ENCODE assay signal across 21 cellular contexts in genomic region chr2:86286518-86286917, GRCh38. TPM values are rescaled to one million over a fixed set of nuclear protein-coding genes. Genes with fewer than 3 reads are reported as not detected.
A peak's percentile ranks its signal among the peaks of the same experiment; 100 is the strongest.
DNase-seq lines count a peak whose midpoint lies in the region; ATAC-seq and TF ChIP-seq lines count a peak whose summit lies in the region.
"Had no signal": no experiment of that assay in that cellular context is flagged by ENCODE, and none has a peak within 500 bp of the region (broad histone marks: within the 10 kb centered on the region; RNA-seq: fewer than 3 reads in every experiment).

No MANE protein-coding gene starts in this region.

- H3K4me1 ChIP-seq in heart left ventricle (peaks cover 0 to 69% (median 13%) of the 10 kb centered on the region in 12 donors), mesodermal cell (ENCODE audit: control insufficient read depth, insufficient read depth, low read length, poor library complexity, severe bottlenecking) (peaks cover 2% of the 10 kb centered on the region), psoas muscle (peaks cover 56% of the 10 kb centered on the region)
- H3K4me1 ChIP-seq: BLaER1 had no signal

- H3K9me3 ChIP-seq in heart left ventricle, result no peaks in the 10 kb centered on the region
- H3K9me3 ChIP-seq in mesodermal cell (ENCODE audit: control insufficient read depth, low read length), result no peaks in the 10 kb centered on the region
- H3K9me3 ChIP-seq in psoas muscle, result no peaks in the 10 kb centered on the region
- H3K9me3 ChIP-seq: BLaER1 had no signal

- DNase-seq in heart left ventricle (no peak), Right ventricle myocardium inferior (ENCODE audit: missing footprints) (no peak), dermis microvascular lymphatic vessel endothelial cell (ENCODE audit: low read depth in 2 of 2) (peak; percentile 37 to 43), cerebellar cortex (ENCODE audit: low spot score) (no peak), psoas muscle (no peak), NCI-H82 treated with DMSO at 0.1 percent for 48 hours (lab: John Stamatoyannopoulos, UW; ENCODE audit: unreplicated experiment) (no peak)
- no peak for DNase-seq in NK-92 treated with Interleukin-12 subunit alpha and Interleukin-12 subunit beta, amount 100 ng/mL, for 24 hours (lab: John Stamatoyannopoulos, UW)
- DNase-seq: CD8-positive, alpha-beta T cell; DMS79 treated with DMSO at 0.1 percent for 48 hours; H7; IMR-90; Kasumi-1; NCI-H1105; NCI-H187; NCI-H226; NCI-H524 treated with DMSO at 0.1 percent for 48 hours had no signal

- H3K27me3 ChIP-seq in heart left ventricle, result no peaks in the 10 kb centered on the region
- H3K27me3 ChIP-seq in psoas muscle (ENCODE audit: insufficient read depth in 3 of 3, low read length in 2 of 3), result no peaks in the 10 kb centered on the region
- H3K27me3 ChIP-seq: BLaER1 had no signal

- ATAC-seq in heart left ventricle (peak; percentile 20 to 46 (median 34)), Right ventricle myocardium inferior (no peak), psoas muscle (no peak)
- ATAC-seq: CD8-positive, alpha-beta T cell had no signal

- no peaks in the 10 kb centered on the region for H3K36me3 ChIP-seq in heart left ventricle
- no peaks in the 10 kb centered on the region for H3K36me3 ChIP-seq in mesodermal cell (ENCODE audit: control insufficient read depth, insufficient read depth, low read length)
- H3K36me3 ChIP-seq in psoas muscle (ENCODE audit: insufficient read depth in 1 of 2, low read depth in 1 of 2), result no peaks in the 10 kb centered on the region
- H3K36me3 ChIP-seq: BLaER1 had no signal

- peak overlapping the region in 4 of 12 donors; percentile 1 to 32 (median 26) for H3K27ac ChIP-seq in heart left ventricle
- H3K27ac ChIP-seq in mesodermal cell (ENCODE audit: low read depth, low read length, severe bottlenecking), result peak overlapping the region; percentile 70
- no peak overlapping the region for H3K27ac ChIP-seq in psoas muscle
- H3K27ac ChIP-seq: BLaER1 had no signal

- no peak for TF ChIP-seq CTCF in heart left ventricle (IDR thresholded peaks at IDR 0.05)
- TF ChIP-seq CTCF in psoas muscle (IDR thresholded peaks at IDR 0.05), result no peak

- intact Hi-C loops in heart left ventricle (cut with DNase I) (loop anchor here in 1 of 10 donors (10.0 kb wide), 1 partner anchor 62 kb away; no protein-coding TSS in a partner anchor), Right ventricle myocardium inferior (cut with DNase I) (no loop called here), psoas muscle (cut with DNase I) (loop anchor here in 1 of 2 donors (5.0 kb wide), 1 partner anchor 644 kb away; no protein-coding TSS in a partner anchor)

- 31 to 48% (median 39%) methylated on average over 3 of the region's 3 CpGs for WGBS in heart left ventricle, 4 donors
- 74 to 94% methylated on average over 2 to 3 of the region's 3 CpGs for WGBS in mesodermal cell (ENCODE audit: insufficient coverage in 2 of 2), 2 experiments
- 51 to 62% (median 54%) methylated on average over 3 of the region's 3 CpGs for WGBS in psoas muscle, 3 donors

- no peak for TF ChIP-seq POLR2A in heart left ventricle (IDR thresholded peaks at IDR 0.05)

- H3K4me3 ChIP-seq in heart left ventricle (no peak overlapping the region), mesodermal cell (ENCODE audit: extremely low read depth, insufficient read depth, low read length, poor library complexity, severe bottlenecking) (no peak overlapping the region), psoas muscle (no peak overlapping the region)
- H3K4me3 ChIP-seq: BLaER1 had no signal

RNA-seq across cellular contexts. Expression of gene REEP1, which starts 50.9 kb away (rescaled TPM):
- total RNA-seq in heart left ventricle (10 to 100 TPM; 16.0 to 43.4 (median 27.6) TPM), Right ventricle myocardium inferior (23.6 TPM), dermis microvascular lymphatic vessel endothelial cell (6.7 and 15.0 TPM in 2 replicates), psoas muscle (10 to 100 TPM in 2 of 4 donors, 1 to 10 TPM in 2; 4.1 to 16.1 (median 9.7) TPM)
- polyA plus RNA-seq in heart left ventricle (10 to 100 TPM; 13.6 to 36.1 TPM), psoas muscle (1 to 10 TPM; 1.2 to 8.2 (median 4.8) TPM)
- polyA plus RNA-seq in mesodermal cell (2013, experiment 1 of 2), result 1.1 TPM
- polyA plus RNA-seq in mesodermal cell (2013, experiment 2 of 2), result 1.3 TPM
- total RNA-seq: CD8-positive, alpha-beta T cell; HT-29; OCI-LY7; RPMI7951 had no signal

Comparison
In these comparisons a context has a peak if more than half of its experiments do, and no peak if none do; other contexts are left out.
1. ATAC-seq: peak in heart left ventricle (4 of 4); none in Right ventricle myocardium inferior (single experiment) and psoas muscle (0 of 4).
2. DNase-seq: peak in dermis microvascular lymphatic vessel endothelial cell (2 of 2); none in heart left ventricle (0 of 5), Right ventricle myocardium inferior (single experiment), cerebellar cortex (single experiment), NK-92 treated with Interleukin-12 subunit alpha and Interleukin-12 subunit beta, amount 100 ng/mL, for 24 hours (single experiment), psoas muscle (0 of 2) and NCI-H82 treated with DMSO at 0.1 percent for 48 hours (single experiment).